ENCODE assay signal across 26 cellular contexts in the genomic region with DNA sequence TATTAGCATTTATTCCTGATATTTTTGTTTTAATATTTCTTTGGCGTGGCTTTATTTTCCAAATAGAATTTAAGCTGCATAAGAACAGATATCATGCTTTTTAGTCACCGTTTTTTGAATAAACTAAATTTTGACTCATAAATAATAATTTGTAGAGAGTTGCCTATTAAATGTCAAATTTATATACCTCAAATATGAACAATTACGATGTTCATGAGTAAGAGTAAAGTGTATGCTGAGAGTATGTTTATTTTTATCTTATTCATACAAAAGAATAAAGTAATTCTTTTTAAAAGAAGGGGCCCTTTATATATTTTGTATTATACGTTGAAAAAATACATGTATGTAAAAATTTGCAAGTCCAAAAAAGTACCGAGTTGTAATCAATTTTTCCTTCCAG.
DNase-seq lines count a peak whose midpoint lies in the region; ATAC-seq, FAIRE-seq and TF ChIP-seq lines count a peak whose summit lies in the region.
"Had no signal": no experiment of that assay in that cellular context is flagged by ENCODE, and none has a peak within 500 bp of the region (broad histone marks: within the 10 kb centered on the region; RNA-seq: fewer than 3 reads in every experiment).

No MANE protein-coding gene starts in this region.

- no peak for DNase-seq in PC-9
- DNase-seq in esophagus squamous epithelium (lab: John Stamatoyannopoulos, UW): no peak
- DNase-seq in left ventricle myocardium superior: no peak
- DNase-seq in WTC11 (ENCODE audit: low spot score): no peak
- DNase-seq: ACHN; BE2C; C1 segment of cervical spinal cord; CD4-positive, alpha-beta memory T cell; CD4-positive, CD25-positive, alpha-beta regulatory T cell; CD8-positive, alpha-beta memory T cell; COR-L47; DMS 273 treated with DMSO at 0.1 percent for 48 hours; DMS153; DMS53; DMS79; DND-41; EL; GDM1 had no signal

- no peak overlapping the region for H3K4me3 ChIP-seq in PC-9
- no peak overlapping the region for H3K4me3 ChIP-seq in esophagus squamous epithelium
- H3K4me3 ChIP-seq: BLaER1, GM12878 had no signal

- peaks cover 19% of the 10 kb centered on the region for H3F3A ChIP-seq in PC-9 (ENCODE audit: insufficient read depth, low read depth)

- BruUV-seq in PC-9 (replicated peaks; lab: Mats Ljungman, UMichigan): no TSS peak

- CTCF ChIA-PET in PC-9 (lab: Charles Lee) (no interaction called here), WTC11 (lab: Charles Lee) (no interaction called here)

- H3K27ac Mint-ChIP-seq in WTC11: no peak overlapping the region
- H3K27ac Mint-ChIP-seq: CD4-positive, alpha-beta memory T cell; CD4-positive, CD25-positive, alpha-beta regulatory T cell; CD8-positive, alpha-beta memory T cell had no signal

- H3K4me1 ChIP-seq in PC-9 (replicated peaks; ENCODE audit: insufficient read depth) (peaks cover 23% of the 10 kb centered on the region), esophagus squamous epithelium (peaks cover 0 to 6% (median 0%) of the 10 kb centered on the region in 3 donors)
- H3K4me1 ChIP-seq: BE2C, BLaER1 had no signal

- no peaks in the 10 kb centered on the region for H3K79me2 ChIP-seq in PC-9 (ENCODE audit: low read depth)

- no peaks in the 10 kb centered on the region for H3K36me3 ChIP-seq in PC-9 (ENCODE audit: low read depth)
- H3K36me3 ChIP-seq in esophagus squamous epithelium: no peaks in the 10 kb centered on the region
- H3K36me3 ChIP-seq: BE2C, BLaER1 had no signal

- no peak for TF ChIP-seq POLR2A in esophagus squamous epithelium (IDR thresholded peaks at IDR 0.05)

- H4K20me1 ChIP-seq in PC-9 (ENCODE audit: insufficient read depth): no peaks in the 10 kb centered on the region
- H4K20me1 ChIP-seq: BLaER1 had no signal

- 85 to 90% methylated on average over 5 of the region's 5 CpGs for WGBS in esophagus squamous epithelium, 2 donors

- H3K9me3 ChIP-seq in PC-9 (ENCODE audit: insufficient read depth, low read depth) (no peaks in the 10 kb centered on the region), esophagus squamous epithelium (no peaks in the 10 kb centered on the region)
- H3K9me3 ChIP-seq: BLaER1 had no signal

- H3K9me3 Mint-ChIP-seq in WTC11: peaks cover 8% of the 10 kb centered on the region
- H3K9me3 Mint-ChIP-seq: CD4-positive, alpha-beta memory T cell; CD8-positive, alpha-beta memory T cell had no signal

- H3K27me3 Mint-ChIP-seq in WTC11 (ENCODE audit: low read depth): no peaks in the 10 kb centered on the region
- H3K27me3 Mint-ChIP-seq: CD4-positive, CD25-positive, alpha-beta regulatory T cell had no signal

- H3K4me3 Mint-ChIP-seq in WTC11: no peak overlapping the region
- H3K4me3 Mint-ChIP-seq: CD14-positive monocyte; CD4-positive, CD25-positive, alpha-beta regulatory T cell; CD8-positive, alpha-beta memory T cell had no signal

- no peaks in the 10 kb centered on the region for H3K27me3 ChIP-seq in PC-9 (ENCODE audit: insufficient read depth, low read depth)
- no peaks in the 10 kb centered on the region for H3K27me3 ChIP-seq in esophagus squamous epithelium
- H3K27me3 ChIP-seq: BE2C, BLaER1 had no signal

- H3K4me1 Mint-ChIP-seq in WTC11: peaks cover 8% of the 10 kb centered on the region
- H3K4me1 Mint-ChIP-seq: CD4-positive, alpha-beta memory T cell; CD4-positive, CD25-positive, alpha-beta regulatory T cell; CD8-positive, alpha-beta memory T cell had no signal

- H3K27ac ChIP-seq in PC-9: 0 out of 2 replicates have a peak overlapping the region, but pooled peaks have one; percentile 35
- H3K27ac ChIP-seq in VCaP: 0 out of 2 replicates have a peak overlapping the region, but pooled peaks have one; percentile 41
- H3K27ac ChIP-seq in esophagus squamous epithelium: no peak overlapping the region
- H3K27ac ChIP-seq: 22Rv1, BLaER1 had no signal

- H3K4me2 ChIP-seq in PC-9: no peak overlapping the region
- H3K4me2 ChIP-seq: BLaER1 had no signal

- H3K36me3 Mint-ChIP-seq in WTC11: no peaks in the 10 kb centered on the region
- H3K36me3 Mint-ChIP-seq: CD14-positive monocyte; CD4-positive, alpha-beta memory T cell; CD4-positive, CD25-positive, alpha-beta regulatory T cell; CD8-positive, alpha-beta memory T cell had no signal

- TF ChIP-seq CTCF in PC-9 (conservative IDR thresholded peaks at IDR 0.05) (no peak), VCaP (conservative IDR thresholded peaks at IDR 0.05) (no peak), esophagus squamous epithelium (IDR thresholded peaks at IDR 0.05) (no peak), WTC11 (IDR thresholded peaks at IDR 0.05) (no peak)

- POLR2A ChIA-PET in PC-9 (lab: Charles Lee; ENCODE audit: unreplicated experiment): no interaction called here
- POLR2A ChIA-PET in WTC11 (lab: Charles Lee): no interaction called here

- FAIRE-seq in A204.1 (lab: Jason Lieb, UNC): peak; percentile 11
- FAIRE-seq: GM12878, GM12892, GM18507 had no signal

- intact Hi-C loops in PC-9 (cut with micrococcal nuclease; ENCODE audit: unreplicated experiment) (no loop called here), esophagus squamous epithelium (cut with DNase I) (no loop called here), left ventricle myocardium superior (cut with micrococcal nuclease) (no loop called here)

- no peaks in the 10 kb centered on the region for H3K9me2 ChIP-seq in PC-9 (ENCODE audit: insufficient read depth)

- ATAC-seq in left ventricle myocardium superior (no peak), WTC11 (no peak)
- ATAC-seq: GM12878 had no signal

- no peak overlapping the region for H2AFZ ChIP-seq in PC-9

TF ChIP-seq in WTC11, 78 proteins besides CTCF, POLR2A, EP300 and RAD21:
- no peak for TF ChIP-seq ZNF219 (CRISPR knock-in tag; IDR thresholded peaks at IDR 0.05; ENCODE audit: borderline replicate concordance)

Comparison
In these comparisons a context has a peak if more than half of its experiments do, and no peak if none do; other contexts are left out.
1. H3K27ac ChIP-seq: peak in PC-9 (single experiment) and VCaP (single experiment); none in esophagus squamous epithelium (0 of 4).